1 cellular context compared by ENCODE assay signal in the genomic region with DNA sequence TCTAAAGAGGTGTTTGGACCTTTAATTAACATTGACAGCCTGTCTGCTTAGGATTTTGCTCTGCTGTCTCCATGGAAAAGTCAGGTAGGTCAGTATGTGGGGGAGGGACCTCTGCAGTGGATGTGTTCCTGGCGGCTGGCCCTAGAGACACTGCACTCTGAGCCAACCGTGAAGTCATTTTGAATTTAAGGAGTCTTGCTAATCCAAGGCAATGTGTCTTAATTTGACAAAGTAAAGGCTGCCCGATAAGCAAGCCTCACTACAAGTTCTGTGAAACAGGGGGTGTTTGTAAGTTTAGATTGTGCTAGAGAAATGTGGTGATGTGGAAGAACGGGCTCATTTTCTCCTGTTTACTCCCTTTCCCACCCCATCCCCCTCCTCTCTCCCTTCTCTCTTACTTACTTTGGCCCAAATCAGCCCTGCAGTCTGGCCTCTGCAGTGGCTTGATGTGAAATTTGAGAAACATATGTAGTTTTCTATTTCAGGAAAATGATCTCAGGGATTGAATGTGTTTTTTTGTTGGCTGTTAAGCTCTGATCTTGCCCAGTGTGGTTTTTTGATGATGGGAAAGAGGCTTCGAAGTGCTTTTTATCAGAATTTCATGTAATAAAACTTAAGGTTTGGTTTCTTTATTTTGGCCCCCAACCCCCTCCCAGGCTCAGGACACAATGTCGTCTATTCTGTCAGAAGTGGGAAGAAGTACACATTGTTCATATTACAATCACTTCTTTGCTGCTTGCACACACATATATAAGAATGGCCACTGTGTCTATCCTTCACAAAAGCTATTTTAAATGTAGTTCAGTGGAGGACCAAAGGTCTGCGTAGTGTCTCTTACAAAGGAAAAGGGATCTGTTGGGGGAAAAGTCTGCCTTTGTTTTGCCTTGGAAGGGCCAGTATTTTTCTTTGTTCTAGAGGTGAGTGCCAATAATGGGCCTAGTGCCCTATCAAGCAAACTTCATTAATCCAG.
TF ChIP-seq lines count a peak whose summit lies in the region.

No MANE protein-coding gene starts in this region.

TF ChIP-seq in SK-N-SH, 30 proteins besides CTCF, POLR2A, EP300 and RAD21 (continued from another document):
- TF ChIP-seq USF2 (IDR thresholded peaks at IDR 0.05; ENCODE audit: borderline replicate concordance, low read depth, low read length) = no peak
- TF ChIP-seq NRF1 (IDR thresholded peaks at IDR 0.05; ENCODE audit: low read depth, low read length) = no peak
- peak; percentile 29; the same call in 1 of the 2 replicates for TF ChIP-seq NFIC (IDR thresholded peaks at IDR 0.05; ENCODE audit: borderline replicate concordance)
- TF ChIP-seq MXI1 (IDR thresholded peaks at IDR 0.05; ENCODE audit: low read depth, low read length) = no peak
- TF ChIP-seq SMC3 (IDR thresholded peaks at IDR 0.05; ENCODE audit: low read depth, low read length) = no peak
- TF ChIP-seq TCF12 (IDR thresholded peaks at IDR 0.05) = peak; percentile 49
- TF ChIP-seq YY1 (IDR thresholded peaks at IDR 0.05; ENCODE audit: low read depth) = no peak
- TF ChIP-seq MAX (IDR thresholded peaks at IDR 0.05; ENCODE audit: low read depth) = 0 out of 2 replicates have a peak, but pooled peaks have one; percentile 13
- TF ChIP-seq PBX3 (IDR thresholded peaks at IDR 0.05) = peak; percentile 21
- TF ChIP-seq IRF3 (IDR thresholded peaks at IDR 0.05; ENCODE audit: low read depth, low read length) = no peak
- TF ChIP-seq GATA2 (CRISPR knock-in tag; IDR thresholded peaks at IDR 0.05) = no peak
- no peak for TF ChIP-seq GABPA (IDR thresholded peaks at IDR 0.05; ENCODE audit: low read depth)
- TF ChIP-seq RCOR1 (IDR thresholded peaks at IDR 0.05; ENCODE audit: low read length) = no peak
- no peak for TF ChIP-seq EZH2phosphoT487 (IDR thresholded peaks at IDR 0.05; ENCODE audit: borderline replicate concordance, low read depth)
- no peak for TF ChIP-seq RFX5 (IDR thresholded peaks at IDR 0.05; ENCODE audit: low read length)
- peak; percentile 99 for TF ChIP-seq MEF2A (IDR thresholded peaks at IDR 0.05; ENCODE audit: borderline replicate concordance, low read depth)
- TF ChIP-seq TEAD4 (IDR thresholded peaks at IDR 0.05; ENCODE audit: borderline replicate concordance, insufficient read depth) = no peak
- no peak for TF ChIP-seq USF1 (IDR thresholded peaks at IDR 0.05; ENCODE audit: borderline replicate concordance, low read depth)
- no peak; the same call in 1 of the 2 replicates for TF ChIP-seq RXRA (IDR thresholded peaks at IDR 0.05; ENCODE audit: borderline replicate concordance, low read depth)
- no peak; the same call in 1 of the 2 replicates for TF ChIP-seq POLR2AphosphoS5 (IDR thresholded peaks at IDR 0.05; ENCODE audit: low read depth, low read length)
- no peak for TF ChIP-seq SIN3A (IDR thresholded peaks at IDR 0.05; ENCODE audit: borderline replicate concordance, low read depth, low read length)
- TF ChIP-seq ZBTB33 (IDR thresholded peaks at IDR 0.05; ENCODE audit: borderline replicate concordance, low read depth) = no peak
- 0 out of 2 replicates have a peak, but pooled peaks have one; percentile 3 for TF ChIP-seq ELF1 (IDR thresholded peaks at IDR 0.05)
TF ChIP-seq in SK-N-SH: peak in this region for 8.
